Comparison of ENCODE assay signal across 11 cellular contexts in genomic region chr13:102197193-102197592, GRCh38.
DNase-seq lines count a peak whose midpoint lies in the region; ATAC-seq and TF ChIP-seq lines count a peak whose summit lies in the region.
"Had no signal": no experiment of that assay in that cellular context is flagged by ENCODE, and none has a peak within 500 bp of the region (broad histone marks: within the 10 kb centered on the region; RNA-seq: fewer than 3 reads in every experiment).

No MANE protein-coding gene starts in this region.

- 83% methylated on average over 1 of the region's 1 CpG for WGBS in suprapubic skin

- H3K27me3 ChIP-seq in WERI-Rb-1 (ENCODE audit: insufficient read depth, low read depth, severe bottlenecking) (no peaks in the 10 kb centered on the region), suprapubic skin (no peaks in the 10 kb centered on the region)

- H3K27me3 Mint-ChIP-seq in activated T-cell treated with anti-CD3 and anti-CD28 coated beads, Interleukin-2, amount 50 U/mL, for 4 hours (ENCODE audit: low read depth) = no peaks in the 10 kb centered on the region
- no peaks in the 10 kb centered on the region for H3K27me3 Mint-ChIP-seq in stimulated activated naive CD8-positive, alpha-beta T cell treated with anti-CD3 and anti-CD28 coated beads, Interleukin-15, amount 100 ng/mL, for 72 hours

- no peak overlapping the region for H3K4me3 Mint-ChIP-seq in activated T-cell treated with anti-CD3 and anti-CD28 coated beads, Interleukin-2, amount 50 U/mL, for 4 hours
- H3K4me3 Mint-ChIP-seq in stimulated activated naive CD8-positive, alpha-beta T cell treated with anti-CD3 and anti-CD28 coated beads, Interleukin-15, amount 100 ng/mL, for 72 hours = no peak overlapping the region

- no peaks in the 10 kb centered on the region for H3K36me3 Mint-ChIP-seq in activated T-cell treated with anti-CD3 and anti-CD28 coated beads, Interleukin-2, amount 50 U/mL, for 4 hours (ENCODE audit: insufficient read depth)

- TF ChIP-seq CTCF in LNCaP clone FGC (IDR thresholded peaks at IDR 0.05; ENCODE audit: control insufficient read depth, extremely low read depth, insufficient read depth) (peak; percentile 55), WERI-Rb-1 (IDR thresholded peaks at IDR 0.05; ENCODE audit: low read depth, low read length) (peak; percentile 77), suprapubic skin (IDR thresholded peaks at IDR 0.05) (no peak)

- ATAC-seq in left lobe of liver (peak; percentile 90), GM18873 (IDR thresholded peaks at IDR 0.05; ENCODE audit: low FRiP score, unreplicated experiment) (no peak)
- ATAC-seq in activated T-cell treated with anti-CD3 and anti-CD28 coated beads, Interleukin-2, amount 50 U/mL, for 4 hours = no peak
- no peak for ATAC-seq in stimulated activated naive CD8-positive, alpha-beta T cell treated with anti-CD3 and anti-CD28 coated beads, Interleukin-15, amount 100 ng/mL, for 72 hours

- H3K4me3 ChIP-seq in LNCaP clone FGC (ENCODE audit: low read depth, low read length) = no peak overlapping the region
- H3K4me3 ChIP-seq in WERI-Rb-1 (ENCODE audit: low read depth, low read length) = no peak overlapping the region
- no peak overlapping the region for H3K4me3 ChIP-seq in suprapubic skin
- H3K4me3 ChIP-seq: smooth muscle cell had no signal

- H3K9me3 Mint-ChIP-seq in activated T-cell treated with anti-CD3 and anti-CD28 coated beads, Interleukin-2, amount 50 U/mL, for 4 hours = no peaks in the 10 kb centered on the region
- H3K9me3 Mint-ChIP-seq in stimulated activated naive CD8-positive, alpha-beta T cell treated with anti-CD3 and anti-CD28 coated beads, Interleukin-15, amount 100 ng/mL, for 72 hours = peaks cover 0 to 10% of the 10 kb centered on the region in 2 donors

- TF ChIP-seq EP300 in suprapubic skin (IDR thresholded peaks at IDR 0.05) = no peak

- no peak overlapping the region for H3K27ac Mint-ChIP-seq in stimulated activated naive CD8-positive, alpha-beta T cell treated with anti-CD3 and anti-CD28 coated beads, Interleukin-15, amount 100 ng/mL, for 72 hours

- H3K4me1 ChIP-seq in suprapubic skin = no peaks in the 10 kb centered on the region

- H3K9me3 ChIP-seq in WERI-Rb-1 (ENCODE audit: severe bottlenecking) (no peaks in the 10 kb centered on the region), suprapubic skin (no peaks in the 10 kb centered on the region)

- DNase-seq in ELR (ENCODE audit: low read depth) (peak; percentile 28), LNCaP clone FGC (ENCODE audit: low read depth) (no peak), WERI-Rb-1 (peak; percentile 59), left lobe of liver (ENCODE audit: low spot score) (no peak), suprapubic skin (ENCODE audit: low spot score in 2 of 2) (no peak)
- DNase-seq in activated T-cell treated with anti-CD3 and anti-CD28 coated beads, Interleukin-2, amount 50 U/mL, for 4 hours = no peak
- DNase-seq in stimulated activated naive CD8-positive, alpha-beta T cell treated with anti-CD3 and anti-CD28 coated beads, Interleukin-15, amount 100 ng/mL, for 72 hours = no peak
- DNase-seq: activated naive CD4-positive, alpha-beta T cell treated with anti-CD3 and anti-CD28 coated beads, Interleukin-2, amount 50 U/mL, for 16 hours; NCI-H510A treated with DMSO at 0.1 percent for 48 hours had no signal

- H3K4me1 Mint-ChIP-seq in activated T-cell treated with anti-CD3 and anti-CD28 coated beads, Interleukin-2, amount 50 U/mL, for 4 hours (ENCODE audit: low read depth) = peaks cover 3% of the 10 kb centered on the region
- peaks cover 9% of the 10 kb centered on the region for H3K4me1 Mint-ChIP-seq in stimulated activated naive CD8-positive, alpha-beta T cell treated with anti-CD3 and anti-CD28 coated beads, Interleukin-15, amount 100 ng/mL, for 72 hours

- H3K36me3 ChIP-seq in WERI-Rb-1 (no peaks in the 10 kb centered on the region), suprapubic skin (no peaks in the 10 kb centered on the region)

- no peak for TF ChIP-seq POLR2A in suprapubic skin (IDR thresholded peaks at IDR 0.05)

- H3K27ac ChIP-seq in WERI-Rb-1 = no peak overlapping the region
- no peak overlapping the region for H3K27ac ChIP-seq in suprapubic skin

Comparison
In these comparisons a context has a peak if more than half of its experiments do, and no peak if none do; other contexts are left out.
1. DNase-seq: peak in ELR (single experiment) and WERI-Rb-1 (single experiment); none in LNCaP clone FGC (single experiment), left lobe of liver (single experiment), activated T-cell treated with anti-CD3 and anti-CD28 coated beads, Interleukin-2, amount 50 U/mL, for 4 hours (single experiment), stimulated activated naive CD8-positive, alpha-beta T cell treated with anti-CD3 and anti-CD28 coated beads, Interleukin-15, amount 100 ng/mL, for 72 hours (0 of 2) and suprapubic skin (0 of 2).
2. CTCF ChIP-seq: peak in LNCaP clone FGC (single experiment) and WERI-Rb-1 (single experiment); none in suprapubic skin (0 of 2).